In genomic region chr20:25622450-25623224, GRCh38 we compare ENCODE assay signal across 8 cellular contexts. TPM values are rescaled to one million over a fixed set of nuclear protein-coding genes. Genes with fewer than 3 reads are reported as not detected.
DNase-seq lines count a peak whose midpoint lies in the region; ATAC-seq and TF ChIP-seq lines count a peak whose summit lies in the region.

No MANE protein-coding gene starts in this region.

- H3K9me3 Mint-ChIP-seq in activated CD8-positive, alpha-beta memory T cell treated with anti-CD3 and anti-CD28 coated beads, Interleukin-2, amount 10 ng/mL, durations not matched to agents 7 days and 5 days (ENCODE audit: low read depth), result peaks cover 7% of the 10 kb centered on the region
- peaks cover 0 to 7% of the 10 kb centered on the region in 2 donors for H3K9me3 Mint-ChIP-seq in activated naive CD4-positive, alpha-beta T cell treated with anti-CD3 and anti-CD28 coated beads, Interleukin-2, amount 50 U/mL, for 72 hours

- no peak for DNase-seq in activated CD8-positive, alpha-beta memory T cell treated with anti-CD3 and anti-CD28 coated beads, Interleukin-2, amount 10 ng/mL, durations not matched to agents 7 days and 5 days
- no peak for DNase-seq in activated CD8-positive, alpha-beta memory T cell treated with anti-CD3 and anti-CD28 coated beads for 24 hours
- no peak for DNase-seq in activated naive CD4-positive, alpha-beta T cell treated with anti-CD3 and anti-CD28 coated beads, Interleukin-2, amount 50 U/mL, for 72 hours (ENCODE audit: low spot score in 2 of 2)
- no peak for DNase-seq in kidney epithelial cell (ENCODE audit: low read depth)
- DNase-seq in NCI-H748 treated with DMSO at 0.1 percent for 48 hours (lab: John Stamatoyannopoulos, UW), result no peak

- no peaks in the 10 kb centered on the region for H3K9me3 ChIP-seq in thymus (ENCODE audit: control insufficient read depth)

- no peak for ATAC-seq in activated CD8-positive, alpha-beta memory T cell treated with anti-CD3 and anti-CD28 coated beads, Interleukin-2, amount 10 ng/mL, durations not matched to agents 7 days and 5 days
- no peak for ATAC-seq in activated naive CD4-positive, alpha-beta T cell treated with anti-CD3 and anti-CD28 coated beads, Interleukin-2, amount 50 U/mL, for 72 hours
- ATAC-seq in GM21515 (IDR thresholded peaks at IDR 0.05; ENCODE audit: unreplicated experiment) (no peak), GM18873 (IDR thresholded peaks at IDR 0.05; ENCODE audit: low FRiP score, unreplicated experiment) (no peak)

- peak overlapping the region; percentile 92 for H3K27ac Mint-ChIP-seq in activated CD8-positive, alpha-beta memory T cell treated with anti-CD3 and anti-CD28 coated beads, Interleukin-2, amount 10 ng/mL, durations not matched to agents 7 days and 5 days
- H3K27ac Mint-ChIP-seq in activated naive CD4-positive, alpha-beta T cell treated with anti-CD3 and anti-CD28 coated beads, Interleukin-2, amount 50 U/mL, for 72 hours, result peak overlapping the region; percentile 95 to 96

- peak overlapping the region; percentile 57 for H3K4me3 ChIP-seq in kidney epithelial cell (ENCODE audit: low read depth, low read length)
- peak overlapping the region; percentile 80 for H3K4me3 ChIP-seq in thymus (ENCODE audit: low read length)

- H3K4me1 ChIP-seq in thymus (ENCODE audit: control insufficient read depth, insufficient read depth, low read length), result peaks cover 14% of the 10 kb centered on the region

- peaks cover 14% of the 10 kb centered on the region for H3K36me3 Mint-ChIP-seq in activated CD8-positive, alpha-beta memory T cell treated with anti-CD3 and anti-CD28 coated beads, Interleukin-2, amount 10 ng/mL, durations not matched to agents 7 days and 5 days
- H3K36me3 Mint-ChIP-seq in activated naive CD4-positive, alpha-beta T cell treated with anti-CD3 and anti-CD28 coated beads, Interleukin-2, amount 50 U/mL, for 72 hours, result peaks cover 25 to 30% of the 10 kb centered on the region in 2 donors

- CTCF ChIA-PET in activated CD8-positive, alpha-beta memory T cell treated with anti-CD3 and anti-CD28 coated beads, Interleukin-2, amount 10 ng/mL, durations not matched to agents 7 days and 5 days (lab: Charles Lee), result interaction anchor here (0.6 kb wide), 1 partner anchor 58 kb away, joined by 3 read pairs; no protein-coding TSS in a partner anchor

- TF ChIP-seq CTCF in kidney epithelial cell (IDR thresholded peaks at IDR 0.05; ENCODE audit: insufficient read depth, low read length, poor library complexity, severe bottlenecking), result no peak

- peaks cover 21% of the 10 kb centered on the region for H3K4me1 Mint-ChIP-seq in activated CD8-positive, alpha-beta memory T cell treated with anti-CD3 and anti-CD28 coated beads, Interleukin-2, amount 10 ng/mL, durations not matched to agents 7 days and 5 days

- peak overlapping the region; percentile 25 for H3K27ac ChIP-seq in thymus (ENCODE audit: low read depth)

- 53% methylated on average over 17 of the region's 17 CpGs for WGBS in thymus

- H3K36me3 ChIP-seq in kidney epithelial cell (ENCODE audit: control insufficient read depth, insufficient read depth, low read length) (no peaks in the 10 kb centered on the region), thymus (ENCODE audit: control insufficient read depth, insufficient read depth) (no peaks in the 10 kb centered on the region)

- H3K27me3 ChIP-seq in kidney epithelial cell (ENCODE audit: control insufficient read depth, insufficient read depth, low read length) (no peaks in the 10 kb centered on the region), thymus (ENCODE audit: control insufficient read depth, insufficient read depth) (no peaks in the 10 kb centered on the region)

- no peaks in the 10 kb centered on the region for H3K27me3 Mint-ChIP-seq in activated CD8-positive, alpha-beta memory T cell treated with anti-CD3 and anti-CD28 coated beads, Interleukin-2, amount 10 ng/mL, durations not matched to agents 7 days and 5 days

- H3K4me3 Mint-ChIP-seq in activated CD8-positive, alpha-beta memory T cell treated with anti-CD3 and anti-CD28 coated beads, Interleukin-2, amount 10 ng/mL, durations not matched to agents 7 days and 5 days, result peak overlapping the region; percentile 82

RNA-seq across cellular contexts. Expression of gene NANP, which starts 1.2 kb away (rescaled TPM):
- total RNA-seq in activated CD8-positive, alpha-beta memory T cell treated with anti-CD3 and anti-CD28 coated beads, Interleukin-2, amount 10 ng/mL, durations not matched to agents 7 days and 5 days, result 1 to 10 TPM; 4.7 to 5.9 TPM
- 1 to 10 TPM; 6.6 to 9.5 TPM for total RNA-seq in activated naive CD4-positive, alpha-beta T cell treated with anti-CD3 and anti-CD28 coated beads, Interleukin-2, amount 50 U/mL, for 72 hours
- 6.2 and 7.0 TPM in 2 replicates for total RNA-seq in kidney epithelial cell
- polyA plus RNA-seq in thymus, result 2.9 TPM

RNA-seq across cellular contexts. Expression of gene NINL, which starts 37.3 kb away (rescaled TPM):
- total RNA-seq in activated CD8-positive, alpha-beta memory T cell treated with anti-CD3 and anti-CD28 coated beads, Interleukin-2, amount 10 ng/mL, durations not matched to agents 7 days and 5 days, result 1 to 10 TPM; 2.1 to 2.3 TPM
- 1 to 10 TPM; 3.2 to 5.5 TPM for total RNA-seq in activated naive CD4-positive, alpha-beta T cell treated with anti-CD3 and anti-CD28 coated beads, Interleukin-2, amount 50 U/mL, for 72 hours
- 18.3 and 19.6 TPM in 2 replicates for total RNA-seq in kidney epithelial cell
- 28.5 TPM for polyA plus RNA-seq in thymus
